9 cellular contexts compared by ENCODE assay signal in the genomic region with DNA sequence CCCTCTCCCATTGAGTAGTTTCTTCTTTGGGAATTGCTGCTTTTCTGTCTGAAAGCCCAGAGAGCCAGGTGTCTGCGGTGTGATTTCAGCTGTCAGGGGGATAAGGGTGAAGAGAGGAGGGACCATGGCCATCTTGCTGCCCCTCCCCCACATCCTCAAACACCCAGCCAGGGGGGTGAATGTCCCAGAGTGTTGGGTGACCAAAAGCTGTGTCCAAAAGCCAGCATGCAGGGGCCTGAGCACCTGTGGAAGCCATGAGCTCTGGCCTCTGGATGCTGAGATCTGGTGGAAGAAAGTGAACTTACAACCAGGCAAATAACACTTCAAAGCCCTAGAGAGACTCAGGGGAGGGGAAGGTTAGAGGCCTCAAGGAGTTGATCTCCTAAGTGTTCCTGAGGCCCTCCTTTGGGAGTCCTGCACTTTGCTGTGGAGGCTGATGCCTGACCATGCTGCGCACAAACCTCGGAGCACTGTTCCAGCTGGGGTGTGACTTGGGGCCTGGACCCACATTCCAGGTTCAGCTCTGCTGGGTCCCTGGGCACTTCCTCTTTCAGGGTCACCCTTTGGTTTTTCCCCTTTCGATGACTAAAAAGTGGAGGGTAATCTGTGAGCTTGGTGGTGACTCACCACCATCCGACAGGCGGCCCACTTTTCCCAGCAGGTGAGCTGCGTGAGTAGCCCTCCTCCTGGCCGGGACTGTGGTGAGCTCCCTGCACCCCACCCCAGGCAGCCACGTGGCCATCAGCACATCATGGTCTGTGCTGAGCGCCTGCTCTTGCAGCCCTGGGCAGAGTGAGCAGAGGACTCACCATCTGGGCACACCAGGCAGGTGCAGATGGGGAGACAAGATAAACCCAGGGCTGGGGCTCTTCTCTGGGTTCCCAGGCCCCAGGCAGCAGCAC.
A peak's percentile ranks its signal among the peaks of the same experiment; 100 is the strongest.
DNase-seq lines count a peak whose midpoint lies in the region; ATAC-seq and TF ChIP-seq lines count a peak whose summit lies in the region.
"Had no signal": no experiment of that assay in that cellular context is flagged by ENCODE, and none has a peak within 500 bp of the region (broad histone marks: within the 10 kb centered on the region; RNA-seq: fewer than 3 reads in every experiment).

No MANE protein-coding gene starts in this region.

- H3K36me3 Mint-ChIP-seq in naive thymus-derived CD4-positive, alpha-beta T cell: peaks cover 3 to 33% (median 24%) of the 10 kb centered on the region in 5 donors
- no peaks in the 10 kb centered on the region for H3K36me3 Mint-ChIP-seq in osteocyte (ENCODE audit: unreplicated experiment)

- peaks cover 0 to 5% (median 0%) of the 10 kb centered on the region in 3 experiments for H3K36me3 ChIP-seq in naive thymus-derived CD4-positive, alpha-beta T cell (ENCODE audit: control insufficient read depth in 2 of 3, insufficient read depth in 3 of 3, low read length in 3 of 3)
- H3K36me3 ChIP-seq in effector memory CD4-positive, alpha-beta T cell (ENCODE audit: control insufficient read depth, insufficient read depth, low read length): no peaks in the 10 kb centered on the region
- no peaks in the 10 kb centered on the region for H3K36me3 ChIP-seq in transverse colon

- DNase-seq in SK-N-DZ (ENCODE audit: low spot score) (peak; percentile 18), GM03348 (ENCODE audit: low spot score) (no peak), osteocyte (ENCODE audit: extremely low spot score, unreplicated experiment) (no peak), transverse colon (no peak)
- no peak for DNase-seq in naive thymus-derived CD4-positive, alpha-beta T cell
- DNase-seq in effector memory CD4-positive, alpha-beta T cell: no peak
- DNase-seq: activated CD4-positive, alpha-beta T cell treated with anti-CD3 and anti-CD28 coated beads, Interleukin-2, amount 10 ng/mL, durations not matched to agents 24 days and 14 days had no signal

- H3K4me1 Mint-ChIP-seq in naive thymus-derived CD4-positive, alpha-beta T cell: peaks cover 0 to 8% (median 0%) of the 10 kb centered on the region in 7 donors
- H3K4me1 Mint-ChIP-seq in osteocyte (ENCODE audit: unreplicated experiment): peaks cover 77% of the 10 kb centered on the region

- no peak for TF ChIP-seq POLR2A in GM18505 (IDR thresholded peaks at IDR 0.05; ENCODE audit: borderline replicate concordance, extremely low read depth, insufficient read depth, insufficient read length)
- TF ChIP-seq POLR2A in transverse colon (IDR thresholded peaks at IDR 0.05): no peak

- H3K27ac Mint-ChIP-seq in naive thymus-derived CD4-positive, alpha-beta T cell: no peak overlapping the region
- no peak overlapping the region for H3K27ac Mint-ChIP-seq in osteocyte (ENCODE audit: unreplicated experiment)
- H3K27ac Mint-ChIP-seq: activated CD4-positive, alpha-beta T cell treated with anti-CD3 and anti-CD28 coated beads, Interleukin-2, amount 10 ng/mL, durations not matched to agents 24 days and 14 days had no signal

- H3K27me3 ChIP-seq in naive thymus-derived CD4-positive, alpha-beta T cell (ENCODE audit: control insufficient read depth in 2 of 2, insufficient read depth in 2 of 2, low read length in 2 of 2): no peaks in the 10 kb centered on the region
- no peaks in the 10 kb centered on the region for H3K27me3 ChIP-seq in effector memory CD4-positive, alpha-beta T cell (replicated peaks; ENCODE audit: control insufficient read depth, insufficient read depth, low read length, poor library complexity, severe bottlenecking)
- no peaks in the 10 kb centered on the region for H3K27me3 ChIP-seq in transverse colon

- CTCF ChIA-PET in naive thymus-derived CD4-positive, alpha-beta T cell (lab: Charles Lee): no interaction called here

- H3K27me3 Mint-ChIP-seq in naive thymus-derived CD4-positive, alpha-beta T cell: no peaks in the 10 kb centered on the region
- H3K27me3 Mint-ChIP-seq in osteocyte (ENCODE audit: unreplicated experiment): no peaks in the 10 kb centered on the region
- H3K27me3 Mint-ChIP-seq: activated CD4-positive, alpha-beta T cell treated with anti-CD3 and anti-CD28 coated beads, Interleukin-2, amount 10 ng/mL, durations not matched to agents 24 days and 14 days had no signal

- H3K4me3 Mint-ChIP-seq in naive thymus-derived CD4-positive, alpha-beta T cell: no peak overlapping the region
- no peak overlapping the region for H3K4me3 Mint-ChIP-seq in osteocyte (ENCODE audit: unreplicated experiment)
- H3K4me3 Mint-ChIP-seq: activated CD4-positive, alpha-beta T cell treated with anti-CD3 and anti-CD28 coated beads, Interleukin-2, amount 10 ng/mL, durations not matched to agents 24 days and 14 days had no signal

- H3K9me3 ChIP-seq in naive thymus-derived CD4-positive, alpha-beta T cell (ENCODE audit: control insufficient read depth in 2 of 3, low read length in 3 of 3): no peaks in the 10 kb centered on the region
- H3K9me3 ChIP-seq in effector memory CD4-positive, alpha-beta T cell (ENCODE audit: control insufficient read depth, low read length): no peaks in the 10 kb centered on the region
- H3K9me3 ChIP-seq in transverse colon: no peaks in the 10 kb centered on the region

- no peak for TF ChIP-seq CTCF in osteocyte (IDR thresholded peaks at IDR 0.05)
- TF ChIP-seq CTCF in transverse colon (IDR thresholded peaks at IDR 0.05): no peak

- H3K9me3 Mint-ChIP-seq in naive thymus-derived CD4-positive, alpha-beta T cell: peaks cover 0 to 5% (median 0%) of the 10 kb centered on the region in 11 donors
- H3K9me3 Mint-ChIP-seq in osteocyte (ENCODE audit: unreplicated experiment): no peaks in the 10 kb centered on the region

- peak; percentile 58 for ATAC-seq in GM18505 (IDR thresholded peaks at IDR 0.05; ENCODE audit: unreplicated experiment)
- peak; percentile 48 for ATAC-seq in HG02763 (IDR thresholded peaks at IDR 0.05; ENCODE audit: unreplicated experiment)
- peak; percentile 52 for ATAC-seq in naive thymus-derived CD4-positive, alpha-beta T cell

- no peak overlapping the region for H3K4me3 ChIP-seq in naive thymus-derived CD4-positive, alpha-beta T cell (ENCODE audit: low read length)
- H3K4me3 ChIP-seq in effector memory CD4-positive, alpha-beta T cell (ENCODE audit: insufficient read depth, low read depth, low read length, poor library complexity, severe bottlenecking): no peak overlapping the region
- no peak overlapping the region for H3K4me3 ChIP-seq in transverse colon

- TF ChIP-seq EP300 in transverse colon (IDR thresholded peaks at IDR 0.05; ENCODE audit: low read depth): no peak

- 78 to 100% methylated on average over 1 to 10 of the region's 10 CpGs for WGBS in transverse colon (ENCODE audit: low coverage in 1 of 2), 2 donors

- in situ Hi-C loops in transverse colon (cut with MboI; ENCODE audit: low pct_ligation_motif_present in 1 of 4, low pct_unique_long_range_greater_than_20kb in 1 of 4, low sequenced_read_pairs in 3 of 4): no loop called here

- POLR2A ChIA-PET in naive thymus-derived CD4-positive, alpha-beta T cell (lab: Charles Lee): no interaction called here

- no peaks in the 10 kb centered on the region for H3K4me1 ChIP-seq in naive thymus-derived CD4-positive, alpha-beta T cell (ENCODE audit: control insufficient read depth in 2 of 2, insufficient read depth in 2 of 2, low read length in 2 of 2)
- no peaks in the 10 kb centered on the region for H3K4me1 ChIP-seq in effector memory CD4-positive, alpha-beta T cell (ENCODE audit: control insufficient read depth, insufficient read depth, low read length, poor library complexity, severe bottlenecking)
- peaks cover 0 to 10% (median 0%) of the 10 kb centered on the region in 4 donors for H3K4me1 ChIP-seq in transverse colon

- no peak overlapping the region for H3K27ac ChIP-seq in naive thymus-derived CD4-positive, alpha-beta T cell (ENCODE audit: low read depth, low read length)
- no peak overlapping the region for H3K27ac ChIP-seq in effector memory CD4-positive, alpha-beta T cell (ENCODE audit: insufficient read depth, low read length, poor library complexity, severe bottlenecking)
- no peak overlapping the region for H3K27ac ChIP-seq in transverse colon

- intact Hi-C loops in naive thymus-derived CD4-positive, alpha-beta T cell (cut with micrococcal nuclease): no loop called here
- intact Hi-C loops in transverse colon (cut with DNase I; ENCODE audit: low total_unique reads): no loop called here
